In the genomic region with DNA sequence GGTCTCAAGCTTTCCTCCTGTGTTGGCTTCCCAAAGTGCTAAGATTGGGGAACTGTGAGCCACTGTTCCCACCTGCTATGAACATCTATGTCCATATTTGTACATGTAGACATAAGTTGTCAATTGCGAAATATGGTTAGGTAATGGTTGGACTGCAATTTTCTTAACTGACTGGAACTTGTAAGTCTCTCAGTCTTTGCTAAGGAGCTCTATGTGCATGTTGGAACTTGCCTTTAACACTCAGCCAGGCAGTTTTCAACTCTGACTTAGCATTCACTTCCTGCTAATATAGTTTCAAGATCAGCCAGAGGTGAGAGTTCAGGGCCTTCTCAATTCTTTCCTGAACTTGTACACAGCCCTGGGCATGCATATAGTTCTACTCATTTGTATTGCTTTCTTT, we compare ENCODE assay signal across 10 cellular contexts. TPM values are rescaled to one million over a fixed set of nuclear protein-coding genes. Genes with fewer than 3 reads are reported as not detected.
A peak's percentile ranks its signal among the peaks of the same experiment; 100 is the strongest.
DNase-seq lines count a peak whose midpoint lies in the region; ATAC-seq and TF ChIP-seq lines count a peak whose summit lies in the region.
"Had no signal": no experiment of that assay in that cellular context is flagged by ENCODE, and none has a peak within 500 bp of the region (broad histone marks: within the 10 kb centered on the region; RNA-seq: fewer than 3 reads in every experiment).

No MANE protein-coding gene starts in this region.

- H4K8ac ChIP-seq in trophoblast cell (ENCODE audit: low read depth, low read length), result peak overlapping the region; percentile 28

- no peak overlapping the region for H2BK5ac ChIP-seq in trophoblast cell (ENCODE audit: low read depth, low read length, poor library complexity)

- no peak overlapping the region for H2AFZ ChIP-seq in trophoblast cell (ENCODE audit: insufficient read depth, low read length, poor library complexity)

- TF ChIP-seq POLR2A in vagina (IDR thresholded peaks at IDR 0.05), result no peak

- peak; percentile 2 for DNase-seq in DMS 273 (lab: John Stamatoyannopoulos, UW; ENCODE audit: unreplicated experiment)
- DNase-seq in DMS 273 treated with DMSO at 0.1 percent for 48 hours (lab: John Stamatoyannopoulos, UW), result no peak
- peak; percentile 99 for DNase-seq in SIG-M5 treated with dmso at 0.1 percent for 504 hours (lab: John Stamatoyannopoulos, UW; ENCODE audit: unreplicated experiment)
- DNase-seq in trophoblast cell, result peak; percentile 77 to 97
- DNase-seq in SW 1271 (lab: John Stamatoyannopoulos, UW), result no peak
- no peak for DNase-seq in vagina (ENCODE audit: extremely low spot score in 2 of 2)
- no peak for DNase-seq in NCI-H2227 (lab: John Stamatoyannopoulos, UW; ENCODE audit: unreplicated experiment)
- DNase-seq: tibial artery had no signal

- H3K79me1 ChIP-seq in trophoblast cell (ENCODE audit: low read length), result peaks cover 7% of the 10 kb centered on the region

- no peak overlapping the region for H4K12ac ChIP-seq in trophoblast cell (ENCODE audit: low read depth, low read length)

- H3K4me2 ChIP-seq in trophoblast cell (ENCODE audit: low read length), result no peak overlapping the region

- no peak overlapping the region for H2BK12ac ChIP-seq in trophoblast cell (ENCODE audit: low read length)

- no peak for TF ChIP-seq CTCF in vagina (IDR thresholded peaks at IDR 0.05)

- H3K9me3 ChIP-seq in trophoblast cell (ENCODE audit: insufficient read depth, low read depth, low read length) (peaks cover 1% of the 10 kb centered on the region), vagina (peaks cover 5% of the 10 kb centered on the region)

- no peak overlapping the region for H3K4ac ChIP-seq in trophoblast cell (ENCODE audit: low read depth, low read length)

- H3K27me3 ChIP-seq in trophoblast cell (ENCODE audit: insufficient read depth, low read length), result no peaks in the 10 kb centered on the region
- no peaks in the 10 kb centered on the region for H3K27me3 ChIP-seq in vagina
- H3K27me3 ChIP-seq: tibial artery had no signal

- peak; percentile 53 for ATAC-seq in HG03045 (IDR thresholded peaks at IDR 0.05; ENCODE audit: unreplicated experiment)

- intact Hi-C loops in vagina (cut with DNase I), result no loop called here

- peak overlapping the region; percentile 64 for H3K27ac ChIP-seq in trophoblast cell (ENCODE audit: low read depth, low read length)
- no peak overlapping the region for H3K27ac ChIP-seq in vagina
- H3K27ac ChIP-seq: 22Rv1, tibial artery had no signal

- H3K23ac ChIP-seq in trophoblast cell (ENCODE audit: low read length), result no peak overlapping the region

- no peak overlapping the region for H4K91ac ChIP-seq in trophoblast cell (ENCODE audit: low read depth, low read length)

- no CpG with 5 or more reads among the region's 1 CpG for WGBS in trophoblast cell (ENCODE audit: extremely low coverage, insufficient coverage, insufficient read length)

- no peak overlapping the region for H3K9ac ChIP-seq in trophoblast cell (ENCODE audit: low read length)

- H3K4me3 ChIP-seq in trophoblast cell (ENCODE audit: low read depth, low read length) (no peak overlapping the region), vagina (no peak overlapping the region)
- H3K4me3 ChIP-seq: tibial artery had no signal

- H2BK120ac ChIP-seq in trophoblast cell (ENCODE audit: insufficient read depth, low read length, poor library complexity), result peak overlapping the region; percentile 72

- H3K18ac ChIP-seq in trophoblast cell (ENCODE audit: low read length), result no peak overlapping the region

- H3K4me1 ChIP-seq in trophoblast cell (ENCODE audit: control insufficient read depth in 1 of 2, insufficient read depth in 2 of 2, low read length in 2 of 2) (peaks cover 2 to 5% of the 10 kb centered on the region in 2 experiments), vagina (peaks cover 5% of the 10 kb centered on the region)

- H2AK5ac ChIP-seq in trophoblast cell (ENCODE audit: low read length), result peak overlapping the region; percentile 79

- no peaks in the 10 kb centered on the region for H3K36me3 ChIP-seq in trophoblast cell (ENCODE audit: control insufficient read depth in 1 of 2, insufficient read depth in 2 of 2, low read length in 2 of 2)
- no peaks in the 10 kb centered on the region for H3K36me3 ChIP-seq in vagina
- H3K36me3 ChIP-seq: tibial artery had no signal

- peak overlapping the region; percentile 79 for H3K14ac ChIP-seq in trophoblast cell (ENCODE audit: low read length)

- no peaks in the 10 kb centered on the region for H3K79me2 ChIP-seq in trophoblast cell (ENCODE audit: control insufficient read depth, insufficient read depth, low read length, poor library complexity)

RNA-seq across cellular contexts. Expression of gene EEA1, which starts 44.5 kb away (rescaled TPM):
- 24.8 and 27.6 TPM in 2 replicates for polyA plus RNA-seq in trophoblast cell (2013)
- total RNA-seq in vagina, result 59.2 TPM

Comparison
In these comparisons a context has a peak if more than half of its experiments do, and no peak if none do; other contexts are left out.
1. DNase-seq: peak in DMS 273 (single experiment), SIG-M5 treated with dmso at 0.1 percent for 504 hours (single experiment) and trophoblast cell (2 of 2); none in DMS 273 treated with DMSO at 0.1 percent for 48 hours (single experiment), SW 1271 (0 of 2), vagina (0 of 2) and NCI-H2227 (single experiment).